Comparison of ENCODE assay signal across 8 cellular contexts in the genomic region with DNA sequence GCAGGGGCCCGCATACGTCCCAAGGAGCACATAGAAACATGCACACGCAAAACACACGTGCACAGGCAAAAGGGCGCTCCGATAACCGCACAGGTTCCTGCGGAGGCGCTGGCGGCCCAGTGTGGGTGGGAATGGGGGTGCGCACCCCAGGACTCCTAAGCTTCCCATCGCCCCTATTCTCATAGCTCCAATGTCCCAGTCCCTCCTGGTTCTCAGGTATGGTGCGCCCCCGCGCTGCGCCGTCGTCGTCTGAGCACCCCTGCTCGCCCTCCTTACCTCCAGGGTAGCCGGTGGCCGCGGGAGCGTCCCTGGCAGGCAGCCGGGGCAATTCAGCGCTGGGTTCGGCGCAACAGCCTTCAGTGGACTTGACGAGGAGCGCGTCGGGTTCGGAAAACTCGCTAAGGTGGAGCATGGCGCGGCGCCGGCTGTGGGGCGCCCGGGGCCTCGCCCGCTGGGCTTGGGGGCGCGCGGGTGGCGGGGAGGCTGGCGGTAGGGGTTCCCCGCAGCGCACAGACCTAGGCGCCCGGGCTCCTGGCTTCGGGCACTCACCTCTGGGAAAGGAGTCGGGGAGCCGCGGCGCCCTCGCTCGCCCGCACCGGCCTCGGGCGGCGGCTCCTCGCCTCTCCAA. TPM values are rescaled to one million over a fixed set of nuclear protein-coding genes. Genes with fewer than 3 reads are reported as not detected.
DNase-seq lines count a peak whose midpoint lies in the region; ATAC-seq and TF ChIP-seq lines count a peak whose summit lies in the region.

No MANE protein-coding gene starts in this region.

- H4K20me1 ChIP-seq in HCT116 (ENCODE audit: insufficient read depth), result no peaks in the 10 kb centered on the region

- H3K4me1 ChIP-seq in BE2C, result no peaks in the 10 kb centered on the region
- H3K4me1 ChIP-seq in HCT116 (ENCODE audit: control insufficient read depth in 1 of 2, insufficient read depth in 2 of 2, low read length in 2 of 2), result peaks cover 10 to 24% of the 10 kb centered on the region in 2 experiments; a peak in 3 of 4 replicates
- H3K4me1 ChIP-seq in right cardiac atrium (ENCODE audit: control insufficient read depth, insufficient read depth, low read length), result no peaks in the 10 kb centered on the region

- TF ChIP-seq CTCF in BE2C (IDR thresholded peaks at IDR 0.05; ENCODE audit: low read depth, low read length), result no peak
- no peak for TF ChIP-seq CTCF in HCT116 (IDR thresholded peaks at IDR 0.05 in 2 of 3, conservative IDR thresholded peaks at IDR 0.05 in 1 of 3; ENCODE audit: borderline replicate concordance in 1 of 3, insufficient read depth in 1 of 3, low read depth in 2 of 3, low read length in 2 of 3)

- H3K4me3 Mint-ChIP-seq in activated CD8-positive, alpha-beta T cell treated with anti-CD3 and anti-CD28 coated beads, Interleukin-2, amount 10 ng/mL, durations not matched to agents 7 days and 5 days, result peak overlapping the region; percentile 54

- no peak overlapping the region for H3K27ac ChIP-seq in HCT116 (ENCODE audit: low read depth, low read length)
- H3K27ac ChIP-seq in right cardiac atrium (ENCODE audit: low read length), result no peak overlapping the region

- H3K27me3 Mint-ChIP-seq in activated CD8-positive, alpha-beta T cell treated with anti-CD3 and anti-CD28 coated beads, Interleukin-2, amount 10 ng/mL, durations not matched to agents 7 days and 5 days (ENCODE audit: low read depth), result peaks cover 68% of the 10 kb centered on the region

- RAD21 ChIA-PET in HCT116 (lab: Charles Lee; ENCODE audit: low non-redundant PET in 1 of 2, low total read pairs in 2 of 2, uncharacterized antibody in 2 of 2, unreplicated experiment in 2 of 2), result no interaction called here

- peaks cover 46% of the 10 kb centered on the region for H3K27me3 ChIP-seq in BE2C
- peaks cover 17% of the 10 kb centered on the region; the same call in 1 of the 2 replicates for H3K27me3 ChIP-seq in HCT116 (ENCODE audit: insufficient read depth, low read length)
- H3K27me3 ChIP-seq in right cardiac atrium (ENCODE audit: control insufficient read depth, insufficient read depth), result no peaks in the 10 kb centered on the region

- H3K4me2 ChIP-seq in HCT116 (ENCODE audit: low read length), result peak overlapping the region; percentile 88

- peaks cover 20% of the 10 kb centered on the region for H3K4me1 Mint-ChIP-seq in activated CD8-positive, alpha-beta T cell treated with anti-CD3 and anti-CD28 coated beads, Interleukin-2, amount 10 ng/mL, durations not matched to agents 7 days and 5 days (ENCODE audit: low read depth)

- no peak for DNase-seq in BE2C
- DNase-seq in HCT116 (ENCODE audit: low read depth, low spot score), result no peak
- DNase-seq in activated CD8-positive, alpha-beta T cell treated with anti-CD3 and anti-CD28 coated beads, Interleukin-2, amount 10 ng/mL, durations not matched to agents 7 days and 5 days, result no peak
- DNase-seq in right cardiac atrium, result peak in 1 of 3 donors; percentile 32
- DNase-seq in stimulated activated CD8-positive, alpha-beta memory T cell treated with anti-CD3 and anti-CD28 coated beads, Interleukin-4, amount 100 ng/mL, for 48 hours, result peak; percentile 37
- DNase-seq in NOMO-1 treated with DMSO at 0.1 percent for 48 hours (lab: John Stamatoyannopoulos, UW; ENCODE audit: unreplicated experiment), result no peak

- H3K9me3 Mint-ChIP-seq in activated CD8-positive, alpha-beta T cell treated with anti-CD3 and anti-CD28 coated beads, Interleukin-2, amount 10 ng/mL, durations not matched to agents 7 days and 5 days (ENCODE audit: insufficient read depth), result no peaks in the 10 kb centered on the region

- H3K27ac Mint-ChIP-seq in activated CD8-positive, alpha-beta T cell treated with anti-CD3 and anti-CD28 coated beads, Interleukin-2, amount 10 ng/mL, durations not matched to agents 7 days and 5 days, result no peak overlapping the region

- 2% methylated on average over 64 of the region's 64 CpGs for WGBS in right cardiac atrium

- H3K9me3 ChIP-seq in BE2C (no peaks in the 10 kb centered on the region), HCT116 (ENCODE audit: control insufficient read depth in 1 of 2, insufficient read depth in 1 of 2, low read depth in 1 of 2, low read length in 2 of 2) (no peaks in the 10 kb centered on the region), right cardiac atrium (ENCODE audit: control insufficient read depth, low read length) (no peaks in the 10 kb centered on the region)

- TF ChIP-seq RAD21 in HCT116 (IDR thresholded peaks at IDR 0.05; ENCODE audit: low read depth), result no peak

- H3K79me2 ChIP-seq in HCT116 (ENCODE audit: insufficient read depth, low read length), result no peaks in the 10 kb centered on the region

- H3K36me3 ChIP-seq in BE2C (no peaks in the 10 kb centered on the region), HCT116 (ENCODE audit: control insufficient read depth in 1 of 2, insufficient read depth in 2 of 2, low read length in 2 of 2) (no peaks in the 10 kb centered on the region)

- H3K9me2 ChIP-seq in HCT116 (ENCODE audit: insufficient read depth), result no peaks in the 10 kb centered on the region

- no peak for TF ChIP-seq POLR2A in HCT116 (IDR thresholded peaks at IDR 0.05; ENCODE audit: borderline replicate concordance, extremely low read depth, insufficient read depth, insufficient read length)

- no peak overlapping the region for H3K9ac ChIP-seq in HCT116 (ENCODE audit: low read length)

- CTCF ChIA-PET in HCT116 (lab: Charles Lee), result no interaction called here
- CTCF ChIA-PET in activated CD8-positive, alpha-beta T cell treated with anti-CD3 and anti-CD28 coated beads, Interleukin-2, amount 10 ng/mL, durations not matched to agents 7 days and 5 days (lab: Charles Lee), result interaction anchor here (1.0 to 1.9 kb wide), 4 partner anchors 25 to 117 kb away, joined by 3 to 9 read pairs (median 3); no protein-coding TSS in a partner anchor

- intact Hi-C loops in HCT116 (cut with micrococcal nuclease), result no loop called here
- intact Hi-C loops in right cardiac atrium (cut with DNase I), result no loop called here

- POLR2A ChIA-PET in HCT116 (lab: Charles Lee), result no interaction called here
- POLR2A ChIA-PET in activated CD8-positive, alpha-beta T cell treated with anti-CD3 and anti-CD28 coated beads, Interleukin-2, amount 10 ng/mL, durations not matched to agents 7 days and 5 days (lab: Charles Lee), result interaction anchor here (1.5 kb wide), 1 partner anchor 57 kb away, joined by 4 read pairs; no protein-coding TSS in a partner anchor

- BruUV-seq in HCT116 (replicated peaks; lab: Mats Ljungman, UMichigan), result no TSS peak

- no peak overlapping the region for H2AFZ ChIP-seq in HCT116 (ENCODE audit: low read depth, low read length, poor library complexity, severe bottlenecking)

- peak overlapping the region; percentile 49 for H3K4me3 ChIP-seq in BE2C (ENCODE audit: low read depth, low read length)
- H3K4me3 ChIP-seq in HCT116 (replicated peaks in 1 of 2; ENCODE audit: low read depth in 1 of 2, low read length in 2 of 2), result peak overlapping the region in 1 of 2 experiments; percentile 55; a peak in 1 of 4 replicates
- H3K4me3 ChIP-seq in right cardiac atrium (ENCODE audit: low read length), result peak overlapping the region; percentile 41

- ATAC-seq in HCT116 (no peak), right cardiac atrium (no peak), HG02763 (IDR thresholded peaks at IDR 0.05; ENCODE audit: unreplicated experiment) (no peak), HG03045 (IDR thresholded peaks at IDR 0.05; ENCODE audit: unreplicated experiment) (no peak)
- ATAC-seq in activated CD8-positive, alpha-beta T cell treated with anti-CD3 and anti-CD28 coated beads, Interleukin-2, amount 10 ng/mL, durations not matched to agents 7 days and 5 days, result no peak

- peaks cover 2% of the 10 kb centered on the region for H3K36me3 Mint-ChIP-seq in activated CD8-positive, alpha-beta T cell treated with anti-CD3 and anti-CD28 coated beads, Interleukin-2, amount 10 ng/mL, durations not matched to agents 7 days and 5 days (ENCODE audit: low read depth)

TF ChIP-seq in HCT116, 20 proteins besides CTCF, POLR2A, EP300 and RAD21 (continues in another document):
- TF ChIP-seq EGR1 (IDR thresholded peaks at IDR 0.05; ENCODE audit: low read depth), result no peak
- TF ChIP-seq ZNF274 (IDR thresholded peaks at IDR 0.05; ENCODE audit: low read depth, low read length), result no peak
- TF ChIP-seq ZFX (IDR thresholded peaks at IDR 0.05), result no peak
- no peak for TF ChIP-seq EZH2 (IDR thresholded peaks at IDR 0.05)

RNA-seq across cellular contexts. Expression of a gene that starts 0.3 kb away (rescaled TPM):
- not detected for polyA plus RNA-seq in BE2C (2012; ENCODE audit: insufficient read depth, insufficient read length, low read depth)
- total RNA-seq in HCT116 (2021; ENCODE audit: unreplicated experiment), result 0.37 TPM
- polyA plus RNA-seq in HCT116 (2012), result 0.34 and 0.47 TPM in 2 replicates
- total RNA-seq in activated CD8-positive, alpha-beta T cell treated with anti-CD3 and anti-CD28 coated beads, Interleukin-2, amount 10 ng/mL, durations not matched to agents 7 days and 5 days, result not detected
- not detected for total RNA-seq in right cardiac atrium
- polyA plus RNA-seq in right cardiac atrium, result 0.48 TPM

RNA-seq across cellular contexts. Expression of a gene that starts 8.7 kb away (rescaled TPM):
- 10.2 TPM for polyA plus RNA-seq in BE2C (2012; ENCODE audit: insufficient read depth, insufficient read length, low read depth)
- total RNA-seq in HCT116 (2021; ENCODE audit: unreplicated experiment) (34.9 TPM), right cardiac atrium (1 to 10 TPM; 1.8 to 3.5 (median 2.3) TPM)
- 14.7 and 14.8 TPM in 2 replicates for polyA plus RNA-seq in HCT116 (2012)
- total RNA-seq in activated CD8-positive, alpha-beta T cell treated with anti-CD3 and anti-CD28 coated beads, Interleukin-2, amount 10 ng/mL, durations not matched to agents 7 days and 5 days, result 10 to 100 TPM; 32.0 to 32.3 TPM
- 1.8 TPM for polyA plus RNA-seq in right cardiac atrium

RNA-seq across cellular contexts. Expression of a gene that starts 58.9 kb away (rescaled TPM):
- polyA plus RNA-seq in BE2C (2012; ENCODE audit: insufficient read depth, insufficient read length, low read depth), result 345 TPM
- total RNA-seq in HCT116 (2021; ENCODE audit: unreplicated experiment) (637 TPM), right cardiac atrium (100 to 1,000 TPM; 190 to 226 (median 213) TPM)
- polyA plus RNA-seq in HCT116 (2012), result 510 and 633 TPM in 2 replicates
- total RNA-seq in activated CD8-positive, alpha-beta T cell treated with anti-CD3 and anti-CD28 coated beads, Interleukin-2, amount 10 ng/mL, durations not matched to agents 7 days and 5 days, result 100 to 1,000 TPM; 347 to 362 TPM
- 210 TPM for polyA plus RNA-seq in right cardiac atrium

RNA-seq across cellular contexts. Expression of a gene that starts 60.0 kb away (rescaled TPM):
- polyA plus RNA-seq in BE2C (2012; ENCODE audit: insufficient read depth, insufficient read length, low read depth), result 30.7 TPM
- 8.6 TPM for total RNA-seq in HCT116 (2021; ENCODE audit: unreplicated experiment)
- polyA plus RNA-seq in HCT116 (2012), result 10.7 and 12.0 TPM in 2 replicates
- 10 to 100 TPM; 19.0 to 19.1 TPM for total RNA-seq in activated CD8-positive, alpha-beta T cell treated with anti-CD3 and anti-CD28 coated beads, Interleukin-2, amount 10 ng/mL, durations not matched to agents 7 days and 5 days
- total RNA-seq in right cardiac atrium, result 10 to 100 TPM; 73.7 to 91.3 (median 82.5) TPM
- polyA plus RNA-seq in right cardiac atrium, result 134 TPM
